ENCODE assay signal across 8 cellular contexts in genomic region chr5:180649297-180650039, GRCh38. TPM values are rescaled to one million over a fixed set of nuclear protein-coding genes. Genes with fewer than 3 reads are reported as not detected.
DNase-seq lines count a peak whose midpoint lies in the region; ATAC-seq and TF ChIP-seq lines count a peak whose summit lies in the region.

Gene FLT4, minus strand, starts transcription at chr5:180649600. Its CDS starts 55 bp downstream, at chr5:180649545.

- peak within 1 kb of the TSS in 1 of 3 donors; percentile 25 for H3K9ac ChIP-seq in skeletal muscle tissue (ENCODE audit: low read depth in 1 of 3, low read length in 3 of 3)

- TF ChIP-seq CTCF in right atrium auricular region (IDR thresholded peaks at IDR 0.05): no peak

- no peaks in the 10 kb centered on the region for H3K36me3 Mint-ChIP-seq in activated T-helper 17 cell treated with anti-CD3 and anti-CD28 coated beads, Interleukin-2, amount 50 U/mL, for 72 hours (ENCODE audit: low read depth)

- H3K4me3 Mint-ChIP-seq in activated T-helper 17 cell treated with anti-CD3 and anti-CD28 coated beads, Interleukin-2, amount 50 U/mL, for 72 hours: peak within 1 kb of the TSS; percentile 69

- no peak for ATAC-seq in activated T-helper 17 cell treated with anti-CD3 and anti-CD28 coated beads, Interleukin-2, amount 50 U/mL, for 72 hours (replicated peaks)
- no peak for ATAC-seq in HG03135 (IDR thresholded peaks at IDR 0.05; ENCODE audit: unreplicated experiment)

- H3K36me3 ChIP-seq in H7 (replicated peaks; ENCODE audit: control insufficient read depth, insufficient read depth, low read length) (no peaks in the 10 kb centered on the region), right atrium auricular region (no peaks in the 10 kb centered on the region), skeletal muscle tissue (ENCODE audit: control insufficient read depth in 3 of 3, insufficient read depth in 3 of 3, low read length in 3 of 3) (no peaks in the 10 kb centered on the region)

- peaks cover 0 to 37% of the 10 kb centered on the region in 2 donors for H3K4me1 ChIP-seq in right atrium auricular region
- peaks cover 0 to 19% (median 13%) of the 10 kb centered on the region in 3 donors for H3K4me1 ChIP-seq in skeletal muscle tissue (ENCODE audit: control insufficient read depth in 3 of 3, insufficient read depth in 3 of 3, low read length in 3 of 3)

- peaks cover 42% of the 10 kb centered on the region for H3K27me3 Mint-ChIP-seq in activated T-helper 17 cell treated with anti-CD3 and anti-CD28 coated beads, Interleukin-2, amount 50 U/mL, for 72 hours

- peaks cover 6% of the 10 kb centered on the region for H3K4me1 Mint-ChIP-seq in activated T-helper 17 cell treated with anti-CD3 and anti-CD28 coated beads, Interleukin-2, amount 50 U/mL, for 72 hours

- H3K27ac ChIP-seq in right atrium auricular region: peak within 1 kb of the TSS in 1 of 2 donors; percentile 26
- H3K27ac ChIP-seq in skeletal muscle tissue (ENCODE audit: low read depth, low read length): no peak within 1 kb of the TSS

- H3K27ac Mint-ChIP-seq in activated T-helper 17 cell treated with anti-CD3 and anti-CD28 coated beads, Interleukin-2, amount 50 U/mL, for 72 hours: no peak within 1 kb of the TSS

- H3K27me3 ChIP-seq in H7 (ENCODE audit: control insufficient read depth, insufficient read depth, low read length) (peaks cover 36% of the 10 kb centered on the region), right atrium auricular region (peaks cover 0 to 9% of the 10 kb centered on the region in 2 donors), skeletal muscle tissue (ENCODE audit: control insufficient read depth in 3 of 3, insufficient read depth in 3 of 3, low read length in 3 of 3) (peaks cover 46 to 65% (median 54%) of the 10 kb centered on the region in 3 donors)

- DNase-seq in H7: peak; percentile 93
- no peak for DNase-seq in right atrium auricular region (ENCODE audit: low spot score)
- no peak for DNase-seq in GM19238 (ENCODE audit: insufficient read length, low spot score)
- no peak for DNase-seq in NCI-H146 (lab: John Stamatoyannopoulos, UW)
- no peak for DNase-seq in germinal center (ENCODE audit: low spot score)

- H3K9me3 Mint-ChIP-seq in activated T-helper 17 cell treated with anti-CD3 and anti-CD28 coated beads, Interleukin-2, amount 50 U/mL, for 72 hours: no peaks in the 10 kb centered on the region

- H3K4me3 ChIP-seq in H7 (ENCODE audit: insufficient read depth, low read depth, low read length) (peak within 1 kb of the TSS; percentile 57), right atrium auricular region (peak within 1 kb of the TSS; percentile 39 to 56), skeletal muscle tissue (ENCODE audit: low read length in 3 of 3) (peak within 1 kb of the TSS in 2 of 3 donors; percentile 14 to 52)

- H3K9me3 ChIP-seq in right atrium auricular region (no peaks in the 10 kb centered on the region), skeletal muscle tissue (ENCODE audit: control insufficient read depth in 3 of 3, low read length in 3 of 3) (no peaks in the 10 kb centered on the region)

RNA-seq across cellular contexts. Expression of gene FLT4, which starts in this region (rescaled TPM):
- total RNA-seq in H7 (2014; rRNA removed; shearing (Covaris generic)): 7.2 and 13.8 TPM in 2 replicates
- under 1 TPM; 0.34 to 0.56 TPM for total RNA-seq in activated T-helper 17 cell treated with anti-CD3 and anti-CD28 coated beads, Interleukin-2, amount 50 U/mL, for 72 hours
- total RNA-seq in right atrium auricular region (1 to 10 TPM; 2.0 to 4.2 TPM), skeletal muscle tissue (8.4 TPM)
